Comparison of ENCODE assay signal across 22 cellular contexts in genomic region chr18:23400918-23401317, GRCh38. TPM values are rescaled to one million over a fixed set of nuclear protein-coding genes. Genes with fewer than 3 reads are reported as not detected.
DNase-seq lines count a peak whose midpoint lies in the region; ATAC-seq, FAIRE-seq and TF ChIP-seq lines count a peak whose summit lies in the region.
"Had no signal": no experiment of that assay in that cellular context is flagged by ENCODE, and none has a peak within 500 bp of the region (broad histone marks: within the 10 kb centered on the region; RNA-seq: fewer than 3 reads in every experiment).

No MANE protein-coding gene starts in this region.

- TF ChIP-seq POLR2A in A549 (IDR thresholded peaks at IDR 0.05; ENCODE audit: low read length) (no peak), endothelial cell of umbilical vein (IDR thresholded peaks at IDR 0.05; ENCODE audit: low read depth, low read length) (no peak), gastrocnemius medialis (IDR thresholded peaks at IDR 0.05) (no peak)

- H3K36me3 ChIP-seq in SJCRH30 (no peaks in the 10 kb centered on the region), endothelial cell of umbilical vein (ENCODE audit: control insufficient read depth in 2 of 2, extremely low read depth in 1 of 2, insufficient read depth in 2 of 2, low read length in 2 of 2) (no peaks in the 10 kb centered on the region), neuronal stem cell (replicated peaks in 1 of 2; ENCODE audit: control insufficient read depth in 2 of 2, insufficient read depth in 2 of 2, low read length in 2 of 2) (no peaks in the 10 kb centered on the region), gastrocnemius medialis (no peaks in the 10 kb centered on the region)
- H3K36me3 ChIP-seq: Peyer's patch, upper lobe of left lung had no signal

- H3K36me3 Mint-ChIP-seq in stimulated activated effector memory CD8-positive, alpha-beta T cell treated with anti-CD3 and anti-CD28 coated beads, Interleukin-12 subunit alpha, Interleukin-12 subunit beta, amount 100 ng/mL, for 72 hours: no peaks in the 10 kb centered on the region

- in situ Hi-C loops in gastrocnemius medialis (cut with MboI; ENCODE audit: low sequenced_read_pairs in 4 of 4): loop anchor here in 1 of 4 donors (25.0 kb wide), 1 partner anchor 464 kb away; the partner anchor contains the start of gene RBBP8

- H3K79me1 ChIP-seq in neuronal stem cell (ENCODE audit: low read depth, low read length): no peaks in the 10 kb centered on the region

- no peak for TF ChIP-seq RAD21 in A549 (conservative IDR thresholded peaks at IDR 0.05 in 1 of 2, IDR thresholded peaks at IDR 0.05 in 1 of 2)

- H3K4me3 Mint-ChIP-seq in stimulated activated effector memory CD8-positive, alpha-beta T cell treated with anti-CD3 and anti-CD28 coated beads, Interleukin-12 subunit alpha, Interleukin-12 subunit beta, amount 100 ng/mL, for 72 hours: no peak overlapping the region
- H3K4me3 Mint-ChIP-seq: activated CD8-positive, alpha-beta T cell treated with anti-CD3 and anti-CD28 coated beads, Interleukin-2, amount 10 ng/mL, durations not matched to agents 7 days and 5 days; activated naive CD4-positive, alpha-beta T cell treated with anti-CD3 and anti-CD28 coated beads for 36 hours; CD8-positive, alpha-beta memory T cell; stimulated activated memory B cell treated with anti-CD40 and anti-IgM and Interleukin-4, amounts not matched to agents 10 μg/mL and 1 μg/mL and 100 μg/mL, for 72 hours had no signal

- H3K18ac ChIP-seq in neuronal stem cell (ENCODE audit: low read length): no peak overlapping the region

- H2BK120ac ChIP-seq in neuronal stem cell (ENCODE audit: low read depth, low read length): no peak overlapping the region

- H2BK5ac ChIP-seq in neuronal stem cell (ENCODE audit: low read length): no peak overlapping the region

- DNase-seq in A549 (ENCODE audit: low read depth in 1 of 2, low spot score in 1 of 2): no peak
- DNase-seq in SJCRH30: no peak
- peak; percentile 31 for DNase-seq in endothelial cell of umbilical vein (ENCODE audit: low read depth, low spot score)
- DNase-seq in neuronal stem cell (ENCODE audit: low spot score): no peak
- DNase-seq in posterior vena cava (ENCODE audit: low spot score): no peak
- DNase-seq in CD1c-positive myeloid dendritic cell (ENCODE audit: extremely low spot score): no peak
- no peak for DNase-seq in gastrocnemius medialis
- DNase-seq in stimulated activated effector memory CD8-positive, alpha-beta T cell treated with anti-CD3 and anti-CD28 coated beads, Interleukin-12 subunit alpha, Interleukin-12 subunit beta, amount 100 ng/mL, for 72 hours (ENCODE audit: low spot score in 2 of 2): no peak
- DNase-seq: activated CD4-positive, alpha-beta T cell treated with anti-CD3 and anti-CD28 coated beads for 4 hours; activated CD8-positive, alpha-beta T cell treated with anti-CD3 and anti-CD28 coated beads, Interleukin-2, amount 10 ng/mL, durations not matched to agents 7 days and 5 days; activated naive CD4-positive, alpha-beta T cell treated with anti-CD3 and anti-CD28 coated beads for 36 hours; AML-193; CD8-positive, alpha-beta memory T cell; Kasumi-1; NCI-H526 treated with DMSO at 0.1 percent for 48 hours; SHP77 treated with DMSO at 0.1 percent for 48 hours had no signal

- intact Hi-C loops in endothelial cell of umbilical vein (cut with micrococcal nuclease) (loop anchor here (1.0 kb wide), 4 partner anchors 21 to 170 kb away; no protein-coding TSS in a partner anchor), posterior vena cava (cut with DNase I) (no loop called here), gastrocnemius medialis (cut with DNase I; ENCODE audit: low total_unique reads) (no loop called here)

- TF ChIP-seq CTCF in A549 (IDR thresholded peaks at IDR 0.05) (no peak), endothelial cell of umbilical vein (IDR thresholded peaks at IDR 0.05; ENCODE audit: extremely low read depth in 1 of 2, insufficient read depth in 1 of 2, low read depth in 1 of 2, low read length in 2 of 2) (no peak), gastrocnemius medialis (IDR thresholded peaks at IDR 0.05 in 4 of 5, conservative IDR thresholded peaks at IDR 0.05 in 1 of 5) (no peak)

- peak overlapping the region; percentile 55; the same call in 2 of the 3 replicates for H3K4me2 ChIP-seq in A549
- no peak overlapping the region for H3K4me2 ChIP-seq in endothelial cell of umbilical vein (ENCODE audit: insufficient read depth, low read length)
- no peak overlapping the region for H3K4me2 ChIP-seq in neuronal stem cell (ENCODE audit: insufficient read depth, low read length, poor library complexity, severe bottlenecking)

- H2AFZ ChIP-seq in endothelial cell of umbilical vein (ENCODE audit: low read depth, low read length) (no peak overlapping the region), neuronal stem cell (ENCODE audit: low read length) (peak overlapping the region; percentile 65)

- CTCF ChIA-PET in A549 (lab: Yijun Ruan, JAX) (interaction anchor here (0.6 kb wide), 1 partner anchor 9 kb away, joined by 3 read pairs; no protein-coding TSS in a partner anchor), endothelial cell of umbilical vein (lab: Charles Lee) (interaction anchor here (0.9 to 2.0 kb wide), 9 partner anchors 11 to 369 kb away, joined by 3 to 22 read pairs (median 4); no protein-coding TSS in a partner anchor)

- no peak overlapping the region for H3K27ac Mint-ChIP-seq in stimulated activated effector memory CD8-positive, alpha-beta T cell treated with anti-CD3 and anti-CD28 coated beads, Interleukin-12 subunit alpha, Interleukin-12 subunit beta, amount 100 ng/mL, for 72 hours
- H3K27ac Mint-ChIP-seq: activated CD8-positive, alpha-beta T cell treated with anti-CD3 and anti-CD28 coated beads, Interleukin-2, amount 10 ng/mL, durations not matched to agents 7 days and 5 days; activated naive CD4-positive, alpha-beta T cell treated with anti-CD3 and anti-CD28 coated beads for 36 hours; stimulated activated memory B cell treated with anti-CD40 and anti-IgM and Interleukin-4, amounts not matched to agents 10 μg/mL and 1 μg/mL and 100 μg/mL, for 72 hours had no signal

- no peak overlapping the region for H2AK5ac ChIP-seq in neuronal stem cell (ENCODE audit: low read depth, low read length)

- H3K9me3 Mint-ChIP-seq in stimulated activated effector memory CD8-positive, alpha-beta T cell treated with anti-CD3 and anti-CD28 coated beads, Interleukin-12 subunit alpha, Interleukin-12 subunit beta, amount 100 ng/mL, for 72 hours: no peaks in the 10 kb centered on the region
- H3K9me3 Mint-ChIP-seq: CD8-positive, alpha-beta memory T cell had no signal

- dilution Hi-C loops in endothelial cell of umbilical vein (cut with MboI; ENCODE audit: extremely low pct_ligation_motif_present, low sequenced_read_pairs): no loop called here

- no peak for TF ChIP-seq EP300 in A549 (IDR thresholded peaks at IDR 0.05)

- H3K27me3 ChIP-seq in SJCRH30: no peaks in the 10 kb centered on the region
- no peaks in the 10 kb centered on the region for H3K27me3 ChIP-seq in endothelial cell of umbilical vein (ENCODE audit: control insufficient read depth in 2 of 2, insufficient read depth in 2 of 2, low read length in 2 of 2)
- H3K27me3 ChIP-seq in neuronal stem cell (ENCODE audit: control insufficient read depth in 3 of 3, insufficient read depth in 3 of 3, low read depth in 1 of 3, low read length in 3 of 3): no peaks in the 10 kb centered on the region
- H3K27me3 ChIP-seq in gastrocnemius medialis: no peaks in the 10 kb centered on the region
- H3K27me3 ChIP-seq: brain microvascular endothelial cell, dorsolateral prefrontal cortex, Peyer's patch, upper lobe of left lung had no signal

- H3K4me1 ChIP-seq in A549 (peaks cover 17% of the 10 kb centered on the region), SJCRH30 (peaks cover 18% of the 10 kb centered on the region), endothelial cell of umbilical vein (ENCODE audit: control insufficient read depth, extremely low read depth, insufficient read depth, low read length) (peaks cover 20% of the 10 kb centered on the region), neuronal stem cell (ENCODE audit: control insufficient read depth in 2 of 2, insufficient read depth in 1 of 2, low read depth in 1 of 2, low read length in 2 of 2) (peaks cover 14 to 29% of the 10 kb centered on the region in 2 donors), gastrocnemius medialis (no peaks in the 10 kb centered on the region)

- no peak overlapping the region for H2BK12ac ChIP-seq in neuronal stem cell (ENCODE audit: low read length)

- no peak overlapping the region for H4K91ac ChIP-seq in neuronal stem cell (ENCODE audit: low read depth, low read length, poor library complexity)

- ATAC-seq in A549 (no peak), gastrocnemius medialis (no peak)
- ATAC-seq in stimulated activated effector memory CD8-positive, alpha-beta T cell treated with anti-CD3 and anti-CD28 coated beads, Interleukin-12 subunit alpha, Interleukin-12 subunit beta, amount 100 ng/mL, for 72 hours: no peak
- ATAC-seq: activated CD8-positive, alpha-beta T cell treated with anti-CD3 and anti-CD28 coated beads, Interleukin-2, amount 10 ng/mL, durations not matched to agents 7 days and 5 days; stimulated activated memory B cell treated with anti-CD40 and anti-IgM and Interleukin-4, amounts not matched to agents 10 μg/mL and 1 μg/mL and 100 μg/mL, for 72 hours had no signal

- H4K20me1 ChIP-seq in endothelial cell of umbilical vein (replicated peaks; ENCODE audit: control insufficient read depth, extremely low read depth, insufficient read depth, low read length): no peaks in the 10 kb centered on the region

- no peak overlapping the region for H3K4ac ChIP-seq in neuronal stem cell (ENCODE audit: low read length)

- H3K4me3 ChIP-seq in A549: no peak overlapping the region
- no peak overlapping the region for H3K4me3 ChIP-seq in SJCRH30
- H3K4me3 ChIP-seq in endothelial cell of umbilical vein (replicated peaks in 1 of 3; ENCODE audit: insufficient read depth in 1 of 3, low read depth in 1 of 3, low read length in 3 of 3): no peak overlapping the region
- no peak overlapping the region for H3K4me3 ChIP-seq in neuronal stem cell (ENCODE audit: low read length in 2 of 2)
- no peak overlapping the region for H3K4me3 ChIP-seq in gastrocnemius medialis
- H3K4me3 ChIP-seq: dorsolateral prefrontal cortex, Peyer's patch, upper lobe of left lung had no signal

- H3K23ac ChIP-seq in neuronal stem cell (ENCODE audit: low read depth, low read length, poor library complexity): no peak overlapping the region

- H3K9ac ChIP-seq in endothelial cell of umbilical vein (replicated peaks; ENCODE audit: extremely low read depth, insufficient read depth, low read length): peak overlapping the region; percentile 48
- H3K9ac ChIP-seq in neuronal stem cell (ENCODE audit: low read depth, low read length, poor library complexity): no peak overlapping the region

- H2BK15ac ChIP-seq in neuronal stem cell (ENCODE audit: low read length): no peak overlapping the region

- no peak overlapping the region for H4K8ac ChIP-seq in neuronal stem cell (ENCODE audit: low read depth, low read length)

- no peaks in the 10 kb centered on the region for H3K9me1 ChIP-seq in endothelial cell of umbilical vein (replicated peaks; ENCODE audit: control insufficient read depth, extremely low read depth, insufficient read depth, low read length)

- no peak overlapping the region for H3K14ac ChIP-seq in neuronal stem cell (ENCODE audit: low read length)

- no TSS peak for BruUV-seq in endothelial cell of umbilical vein (replicated peaks; lab: Mats Ljungman, UMichigan)

- H3K27ac ChIP-seq in A549: peak overlapping the region; percentile 42 to 81; a peak in 4 of 6 replicates
- H3K27ac ChIP-seq in SJCRH30: peak overlapping the region; percentile 94
- peak overlapping the region; percentile 92 for H3K27ac ChIP-seq in endothelial cell of umbilical vein (ENCODE audit: insufficient read depth, low read depth, low read length)
- peak overlapping the region; percentile 60 for H3K27ac ChIP-seq in neuronal stem cell (replicated peaks; ENCODE audit: low read length)
- no peak overlapping the region for H3K27ac ChIP-seq in gastrocnemius medialis
- H3K27ac ChIP-seq: dorsolateral prefrontal cortex, upper lobe of left lung had no signal

- no peaks in the 10 kb centered on the region for H3K79me2 ChIP-seq in endothelial cell of umbilical vein (ENCODE audit: control insufficient read depth, insufficient read depth, low read length)

- 94% methylated on average over 3 of the region's 3 CpGs for WGBS in A549 (ENCODE audit: missing lambda C conversion rate)
- WGBS in neuronal stem cell (ENCODE audit: extremely low coverage in 2 of 2, insufficient read length in 2 of 2, insufficient replicate concordance in 1 of 2), 2 donors: no CpG with 5 or more reads among the region's 3 CpGs

- POLR2A ChIA-PET in A549 (lab: Yijun Ruan, JAX): no interaction called here
- POLR2A ChIA-PET in endothelial cell of umbilical vein (lab: Charles Lee): interaction anchor here (0.9 to 1.5 kb wide), 4 partner anchors 21 to 209 kb away, joined by 3 to 7 read pairs (median 4); no protein-coding TSS in a partner anchor

- no peaks in the 10 kb centered on the region for H3K9me3 ChIP-seq in A549
- no peaks in the 10 kb centered on the region for H3K9me3 ChIP-seq in SJCRH30 (replicated peaks)
- no peaks in the 10 kb centered on the region for H3K9me3 ChIP-seq in endothelial cell of umbilical vein (replicated peaks; ENCODE audit: control insufficient read depth, insufficient read depth, low read length)
- no peaks in the 10 kb centered on the region for H3K9me3 ChIP-seq in neuronal stem cell (replicated peaks in 1 of 2; ENCODE audit: control insufficient read depth in 2 of 2, insufficient read depth in 1 of 2, low read depth in 1 of 2, low read length in 2 of 2)
- H3K9me3 ChIP-seq in gastrocnemius medialis: no peaks in the 10 kb centered on the region
- H3K9me3 ChIP-seq: Peyer's patch, upper lobe of left lung had no signal

- FAIRE-seq in A549 (lab: Jason Lieb, UNC): no peak
- no peak for FAIRE-seq in endothelial cell of umbilical vein (lab: Jason Lieb, UNC)
- FAIRE-seq: islet of Langerhans had no signal

- peaks cover 9% of the 10 kb centered on the region for H3K4me1 Mint-ChIP-seq in stimulated activated effector memory CD8-positive, alpha-beta T cell treated with anti-CD3 and anti-CD28 coated beads, Interleukin-12 subunit alpha, Interleukin-12 subunit beta, amount 100 ng/mL, for 72 hours
- H3K4me1 Mint-ChIP-seq: stimulated activated memory B cell treated with anti-CD40 and anti-IgM and Interleukin-4, amounts not matched to agents 10 μg/mL and 1 μg/mL and 100 μg/mL, for 72 hours had no signal

RNA-seq across cellular contexts. Expression of gene RIOK3, which starts 52.2 kb away (rescaled TPM):
- 34.4 and 43.3 TPM in 2 replicates for polyA plus RNA-seq in A549 (2011; rRNA removed)
- polyA plus RNA-seq in A549 (2012; cell fraction: cytosol; rRNA removed): 6.8 and 9.1 TPM in 2 replicates
- polyA plus RNA-seq in A549 (2012; cell fraction: nucleus; rRNA removed): 9.5 and 12.9 TPM in 2 replicates
- polyA plus RNA-seq in A549 (2017; fragmentation: RNase III; extraction: RNeasy Plus Mini Kit Qiagen cat#74134 plus additional on column Dnase treatment): 25.3 to 29.4 TPM (median 26.9 TPM) in 3 replicates
- polyA minus RNA-seq in A549 (2011; rRNA and poly(A)+ RNA removed): 14.3 and 14.4 TPM in 2 replicates
- total RNA-seq in SJCRH30 (2014; rRNA removed; shearing (Covaris generic)): 18.1 and 20.5 TPM in 2 replicates
- 50.7 and 55.7 TPM in 2 replicates for total RNA-seq in endothelial cell of umbilical vein
- 12.4 and 14.8 TPM in 2 replicates for polyA plus RNA-seq in endothelial cell of umbilical vein
- 18.1 and 19.6 TPM in 2 replicates for polyA plus RNA-seq in endothelial cell of umbilical vein (2011; cell fraction: cytosol; rRNA removed)
- polyA plus RNA-seq in endothelial cell of umbilical vein (2011; cell fraction: nucleus; rRNA removed): 49.5 and 55.9 TPM in 2 replicates
- polyA plus RNA-seq in endothelial cell of umbilical vein (2012): 40.6 and 42.5 TPM in 2 replicates
- 25.1 and 27.5 TPM in 2 replicates for polyA minus RNA-seq in endothelial cell of umbilical vein
- 29.1 TPM for polyA minus RNA-seq in endothelial cell of umbilical vein (2011; cell fraction: cytosol; rRNA and poly(A)+ RNA removed)
- polyA minus RNA-seq in endothelial cell of umbilical vein (2011; cell fraction: nucleus; rRNA and poly(A)+ RNA removed): 30.4 and 37.9 TPM in 2 replicates
- polyA plus RNA-seq in neuronal stem cell (2013, experiment 1 of 2): 18.9 TPM
- 20.2 TPM for polyA plus RNA-seq in neuronal stem cell (2013, experiment 2 of 2)
- 10 to 100 TPM; 58.9 to 65.8 TPM for total RNA-seq in posterior vena cava
- total RNA-seq in gastrocnemius medialis: 100 to 1,000 TPM in 3 of 4 donors, 10 to 100 TPM in 1; 77.3 to 220 (median 114) TPM

Comparison
In these comparisons a context has a peak if more than half of its experiments do, and no peak if none do; other contexts are left out.
1. H3K27ac ChIP-seq: peak in A549 (2 of 2), SJCRH30 (single experiment), endothelial cell of umbilical vein (single experiment) and neuronal stem cell (single experiment); none in gastrocnemius medialis (0 of 4).